Comparison of ENCODE assay signal across 1 cellular context in the genomic region with DNA sequence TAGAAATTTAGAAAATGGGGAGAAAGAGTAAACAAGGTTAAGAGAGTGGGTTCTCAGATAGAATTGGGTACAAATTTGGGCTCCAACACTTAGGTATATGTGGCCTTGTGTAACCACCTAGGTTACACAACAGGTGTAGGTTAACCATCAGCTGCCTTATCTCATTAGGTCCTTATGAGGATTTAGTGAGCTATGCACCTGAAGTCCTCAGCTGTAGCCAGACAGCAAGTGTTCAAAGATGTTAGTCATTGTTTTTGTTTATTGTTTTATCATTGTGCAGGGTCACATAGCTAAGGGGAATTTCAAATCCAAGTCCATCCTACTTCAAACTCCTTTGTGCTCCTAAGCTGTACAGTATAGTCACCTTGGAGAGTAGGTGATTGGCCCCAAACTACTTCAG.
TF ChIP-seq lines count a peak whose summit lies in the region.

No MANE protein-coding gene starts in this region.

TF ChIP-seq in GM12878, 131 proteins besides CTCF, POLR2A, EP300 and RAD21 (continued from another document):
- TF ChIP-seq, protein P1, sequence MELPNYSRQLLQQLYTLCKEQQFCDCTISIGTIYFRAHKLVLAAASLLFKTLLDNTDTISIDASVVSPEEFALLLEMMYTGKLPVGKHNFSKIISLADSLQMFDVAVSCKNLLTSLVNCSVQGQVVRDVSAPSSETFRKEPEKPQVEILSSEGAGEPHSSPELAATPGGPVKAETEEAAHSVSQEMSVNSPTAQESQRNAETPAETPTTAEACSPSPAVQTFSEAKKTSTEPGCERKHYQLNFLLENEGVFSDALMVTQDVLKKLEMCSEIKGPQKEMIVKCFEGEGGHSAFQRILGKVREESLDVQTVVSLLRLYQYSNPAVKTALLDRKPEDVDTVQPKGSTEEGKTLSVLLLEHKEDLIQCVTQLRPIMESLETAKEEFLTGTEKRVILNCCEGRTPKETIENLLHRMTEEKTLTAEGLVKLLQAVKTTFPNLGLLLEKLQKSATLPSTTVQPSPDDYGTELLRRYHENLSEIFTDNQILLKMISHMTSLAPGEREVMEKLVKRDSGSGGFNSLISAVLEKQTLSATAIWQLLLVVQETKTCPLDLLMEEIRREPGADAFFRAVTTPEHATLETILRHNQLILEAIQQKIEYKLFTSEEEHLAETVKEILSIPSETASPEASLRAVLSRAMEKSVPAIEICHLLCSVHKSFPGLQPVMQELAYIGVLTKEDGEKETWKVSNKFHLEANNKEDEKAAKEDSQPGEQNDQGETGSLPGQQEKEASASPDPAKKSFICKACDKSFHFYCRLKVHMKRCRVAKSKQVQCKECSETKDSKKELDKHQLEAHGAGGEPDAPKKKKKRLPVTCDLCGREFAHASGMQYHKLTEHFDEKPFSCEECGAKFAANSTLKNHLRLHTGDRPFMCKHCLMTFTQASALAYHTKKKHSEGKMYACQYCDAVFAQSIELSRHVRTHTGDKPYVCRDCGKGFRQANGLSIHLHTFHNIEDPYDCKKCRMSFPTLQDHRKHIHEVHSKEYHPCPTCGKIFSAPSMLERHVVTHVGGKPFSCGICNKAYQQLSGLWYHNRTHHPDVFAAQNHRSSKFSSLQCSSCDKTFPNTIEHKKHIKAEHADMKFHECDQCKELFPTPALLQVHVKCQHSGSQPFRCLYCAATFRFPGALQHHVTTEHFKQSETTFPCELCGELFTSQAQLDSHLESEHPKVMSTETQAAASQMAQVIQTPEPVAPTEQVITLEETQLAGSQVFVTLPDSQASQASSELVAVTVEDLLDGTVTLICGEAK (IDR thresholded peaks at IDR 0.05; ENCODE audit: borderline replicate concordance): no peak
- TF ChIP-seq CREM (IDR thresholded peaks at IDR 0.05; ENCODE audit: low read depth): no peak
- TF ChIP-seq ZNF274 (IDR thresholded peaks at IDR 0.05; ENCODE audit: insufficient read depth, insufficient read length): no peak
- TF ChIP-seq ESRRA (IDR thresholded peaks at IDR 0.05; ENCODE audit: low read length): no peak
- no peak for TF ChIP-seq MXI1 (IDR thresholded peaks at IDR 0.05; ENCODE audit: low read depth, low read length)
- TF ChIP-seq KDM1A (IDR thresholded peaks at IDR 0.05; ENCODE audit: borderline replicate concordance): no peak
- no peak for TF ChIP-seq SP1 (IDR thresholded peaks at IDR 0.05; ENCODE audit: low read depth, low read length)
- TF ChIP-seq, protein P2, sequence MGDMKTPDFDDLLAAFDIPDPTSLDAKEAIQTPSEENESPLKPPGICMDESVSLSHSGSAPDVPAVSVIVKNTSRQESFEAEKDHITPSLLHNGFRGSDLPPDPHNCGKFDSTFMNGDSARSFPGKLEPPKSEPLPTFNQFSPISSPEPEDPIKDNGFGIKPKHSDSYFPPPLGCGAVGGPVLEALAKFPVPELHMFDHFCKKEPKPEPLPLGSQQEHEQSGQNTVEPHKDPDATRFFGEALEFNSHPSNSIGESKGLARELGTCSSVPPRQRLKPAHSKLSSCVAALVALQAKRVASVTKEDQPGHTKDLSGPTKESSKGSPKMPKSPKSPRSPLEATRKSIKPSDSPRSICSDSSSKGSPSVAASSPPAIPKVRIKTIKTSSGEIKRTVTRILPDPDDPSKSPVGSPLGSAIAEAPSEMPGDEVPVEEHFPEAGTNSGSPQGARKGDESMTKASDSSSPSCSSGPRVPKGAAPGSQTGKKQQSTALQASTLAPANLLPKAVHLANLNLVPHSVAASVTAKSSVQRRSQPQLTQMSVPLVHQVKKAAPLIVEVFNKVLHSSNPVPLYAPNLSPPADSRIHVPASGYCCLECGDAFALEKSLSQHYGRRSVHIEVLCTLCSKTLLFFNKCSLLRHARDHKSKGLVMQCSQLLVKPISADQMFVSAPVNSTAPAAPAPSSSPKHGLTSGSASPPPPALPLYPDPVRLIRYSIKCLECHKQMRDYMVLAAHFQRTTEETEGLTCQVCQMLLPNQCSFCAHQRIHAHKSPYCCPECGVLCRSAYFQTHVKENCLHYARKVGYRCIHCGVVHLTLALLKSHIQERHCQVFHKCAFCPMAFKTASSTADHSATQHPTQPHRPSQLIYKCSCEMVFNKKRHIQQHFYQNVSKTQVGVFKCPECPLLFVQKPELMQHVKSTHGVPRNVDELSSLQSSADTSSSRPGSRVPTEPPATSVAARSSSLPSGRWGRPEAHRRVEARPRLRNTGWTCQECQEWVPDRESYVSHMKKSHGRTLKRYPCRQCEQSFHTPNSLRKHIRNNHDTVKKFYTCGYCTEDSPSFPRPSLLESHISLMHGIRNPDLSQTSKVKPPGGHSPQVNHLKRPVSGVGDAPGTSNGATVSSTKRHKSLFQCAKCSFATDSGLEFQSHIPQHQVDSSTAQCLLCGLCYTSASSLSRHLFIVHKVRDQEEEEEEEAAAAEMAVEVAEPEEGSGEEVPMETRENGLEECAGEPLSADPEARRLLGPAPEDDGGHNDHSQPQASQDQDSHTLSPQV (IDR thresholded peaks at IDR 0.05): no peak
- no peak for TF ChIP-seq TCF12 (IDR thresholded peaks at IDR 0.05; ENCODE audit: low read depth, low read length)
- no peak for TF ChIP-seq ZNF217 (IDR thresholded peaks at IDR 0.05)
- TF ChIP-seq GABPA (IDR thresholded peaks at IDR 0.05; ENCODE audit: low read depth): no peak
- no peak for TF ChIP-seq IKZF1 (conservative IDR thresholded peaks at IDR 0.05)
- no peak for TF ChIP-seq BACH1 (IDR thresholded peaks at IDR 0.05; ENCODE audit: borderline replicate concordance)
TF ChIP-seq in GM12878: peak in this region for 0.
